Comparison of ENCODE assay signal across 17 cellular contexts in genomic region chr14:37056473-37056872, GRCh38.
A peak's percentile ranks its signal among the peaks of the same experiment; 100 is the strongest.
DNase-seq lines count a peak whose midpoint lies in the region; ATAC-seq, FAIRE-seq and TF ChIP-seq lines count a peak whose summit lies in the region.
"Had no signal": no experiment of that assay in that cellular context is flagged by ENCODE, and none has a peak within 500 bp of the region (broad histone marks: within the 10 kb centered on the region; RNA-seq: fewer than 3 reads in every experiment).

No MANE protein-coding gene starts in this region.

- H3K27ac Mint-ChIP-seq in CD4-positive, alpha-beta memory T cell, result no peak overlapping the region
- H3K27ac Mint-ChIP-seq: brain had no signal

- no peaks in the 10 kb centered on the region for H3K4me1 Mint-ChIP-seq in CD4-positive, alpha-beta memory T cell

- H3K27ac ChIP-seq in left lung, result no peak overlapping the region
- no peak overlapping the region for H3K27ac ChIP-seq in CD4-positive, alpha-beta memory T cell (ENCODE audit: low read depth, low read length)

- H3K4me1 ChIP-seq in left lung, result no peaks in the 10 kb centered on the region
- no peaks in the 10 kb centered on the region for H3K4me1 ChIP-seq in CD4-positive, alpha-beta memory T cell (ENCODE audit: insufficient read depth, low read length)

- peaks cover 0 to 15% of the 10 kb centered on the region in 2 donors for H3K9me3 ChIP-seq in left lung
- no peaks in the 10 kb centered on the region for H3K9me3 ChIP-seq in CD4-positive, alpha-beta memory T cell (ENCODE audit: control insufficient read depth in 1 of 2, low read length in 2 of 2)

- POLR2A ChIA-PET in CD4-positive, alpha-beta memory T cell (lab: Charles Lee; ENCODE audit: partially characterized antibody), result no interaction called here

- H3K27me3 ChIP-seq in bronchial epithelial cell (ENCODE audit: control insufficient read depth, insufficient read depth, low read length) (no peaks in the 10 kb centered on the region), left lung (no peaks in the 10 kb centered on the region)
- H3K27me3 ChIP-seq in CD4-positive, alpha-beta memory T cell (ENCODE audit: insufficient read depth, low read length), result no peaks in the 10 kb centered on the region

- FAIRE-seq in bronchial epithelial cell (lab: Jason Lieb, UNC), result no peak
- FAIRE-seq: GM12892 had no signal

- H3K36me3 Mint-ChIP-seq in CD4-positive, alpha-beta memory T cell, result no peaks in the 10 kb centered on the region
- H3K36me3 Mint-ChIP-seq: brain had no signal

- peaks cover 0 to 9% (median 4%) of the 10 kb centered on the region in 8 donors for H3K9me3 Mint-ChIP-seq in CD4-positive, alpha-beta memory T cell

- intact Hi-C loops in left lung (cut with DNase I), result no loop called here
- intact Hi-C loops in CD4-positive, alpha-beta memory T cell (cut with micrococcal nuclease), result no loop called here

- ATAC-seq in left lung (peak; percentile 36), HG02588 (IDR thresholded peaks at IDR 0.05; ENCODE audit: unreplicated experiment) (no peak)

- no peak overlapping the region for H3K4me3 Mint-ChIP-seq in CD4-positive, alpha-beta memory T cell
- H3K4me3 Mint-ChIP-seq: brain had no signal

- CTCF ChIA-PET in CD4-positive, alpha-beta memory T cell (lab: Charles Lee; ENCODE audit: partially characterized antibody), result no interaction called here

- H3K4me3 ChIP-seq in bronchial epithelial cell (ENCODE audit: low read depth, low read length) (no peak overlapping the region), left lung (no peak overlapping the region)
- no peak overlapping the region for H3K4me3 ChIP-seq in CD4-positive, alpha-beta memory T cell (ENCODE audit: low read length in 2 of 2)

- no peak for TF ChIP-seq CTCF in bronchial epithelial cell (IDR thresholded peaks at IDR 0.05; ENCODE audit: insufficient read depth, low read length, severe bottlenecking)
- TF ChIP-seq CTCF in left lung (IDR thresholded peaks at IDR 0.05), result no peak

- H3K36me3 ChIP-seq in bronchial epithelial cell (ENCODE audit: control insufficient read depth, insufficient read depth, low read length) (no peaks in the 10 kb centered on the region), left lung (no peaks in the 10 kb centered on the region)
- H3K36me3 ChIP-seq in CD4-positive, alpha-beta memory T cell (ENCODE audit: insufficient read depth, low read length), result no peaks in the 10 kb centered on the region

- DNase-seq in Daoy (ENCODE audit: low read depth) (peak; percentile 96), M059J (ENCODE audit: low read depth) (peak; percentile 51), bronchial epithelial cell (ENCODE audit: low read depth) (peak; percentile 28), left lung (no peak), HUDEP-2 (lab: John Stamatoyannopoulos, UW; ENCODE audit: unreplicated experiment in 76 of 76) (no peak), NCI-H2171 treated with DMSO at 0.1 percent for 48 hours (lab: John Stamatoyannopoulos, UW) (no peak)
- no peak for DNase-seq in CD4-positive, alpha-beta memory T cell
- DNase-seq: C1 segment of cervical spinal cord; effector CD8-positive, alpha-beta T cell; glutamatergic neuron; NCI-H1417; NCI-H345; OCI-M1; stimulated activated CD4-positive, alpha-beta T cell treated with anti-CD3 and anti-CD28 coated beads, Interleukin-15, amount 100 ng/mL, for 24 hours had no signal

- H3K27me3 Mint-ChIP-seq in CD4-positive, alpha-beta memory T cell, result no peaks in the 10 kb centered on the region
- H3K27me3 Mint-ChIP-seq: brain had no signal

Comparison
In these comparisons a context has a peak if more than half of its experiments do, and no peak if none do; other contexts are left out.
1. DNase-seq: peak in Daoy (single experiment), M059J (single experiment) and bronchial epithelial cell (single experiment); none in left lung (0 of 2), HUDEP-2 (0 of 76), CD4-positive, alpha-beta memory T cell (0 of 5) and NCI-H2171 treated with DMSO at 0.1 percent for 48 hours (single experiment).